32 cellular contexts compared by ENCODE assay signal in genomic region chr5:83321656-83322055, GRCh38.
DNase-seq lines count a peak whose midpoint lies in the region; ATAC-seq and TF ChIP-seq lines count a peak whose summit lies in the region.
"Had no signal": no experiment of that assay in that cellular context is flagged by ENCODE, and none has a peak within 500 bp of the region (broad histone marks: within the 10 kb centered on the region; RNA-seq: fewer than 3 reads in every experiment).

No MANE protein-coding gene starts in this region.

- H3K4me3 ChIP-seq in AG09309 (ENCODE audit: control insufficient read depth, low read depth, low read length) (no peak overlapping the region), adipocyte (ENCODE audit: low read length) (no peak overlapping the region), fibroblast of the aortic adventitia (ENCODE audit: low read depth, low read length) (no peak overlapping the region), hepatocyte (no peak overlapping the region)
- H3K4me3 ChIP-seq: GM23338, left ventricle myocardium inferior, SJSA1, skin epidermis had no signal

- in situ Hi-C loops in KBM-7 (cut with MboI; ENCODE audit: low pct_unique_long_range_greater_than_20kb, low sequenced_read_pairs) = no loop called here

- no peaks in the 10 kb centered on the region for H3K4me1 Mint-ChIP-seq in T-cell
- H3K4me1 Mint-ChIP-seq: activated CD4-positive, alpha-beta T cell treated with anti-CD3 and anti-CD28 coated beads, Interleukin-2, amount 10 ng/mL, durations not matched to agents 7 days and 5 days; activated CD8-positive, alpha-beta memory T cell treated with anti-CD3 and anti-CD28 coated beads, Interleukin-2, amount 10 ng/mL, durations not matched to agents 7 days and 5 days; GM23338; immature natural killer cell had no signal

- no peak for ATAC-seq in T-cell (replicated peaks in 1 of 4)
- ATAC-seq: activated CD8-positive, alpha-beta memory T cell treated with anti-CD3 and anti-CD28 coated beads, Interleukin-2, amount 10 ng/mL, durations not matched to agents 7 days and 5 days; activated T-cell treated with anti-CD3 and anti-CD28 coated beads, Interleukin-2, amount 50 U/mL, for 72 hours; foreskin keratinocyte; GM23338 had no signal

- peaks cover 3% of the 10 kb centered on the region for H3K36me3 Mint-ChIP-seq in T-cell
- H3K36me3 Mint-ChIP-seq: activated CD8-positive, alpha-beta memory T cell treated with anti-CD3 and anti-CD28 coated beads, Interleukin-2, amount 10 ng/mL, durations not matched to agents 7 days and 5 days; mesothelial cell of epicardium had no signal

- no peaks in the 10 kb centered on the region for H3K27me3 Mint-ChIP-seq in T-cell
- H3K27me3 Mint-ChIP-seq: activated CD4-positive, alpha-beta T cell treated with anti-CD3 and anti-CD28 coated beads, Interleukin-2, amount 10 ng/mL, durations not matched to agents 7 days and 5 days; activated CD8-positive, alpha-beta memory T cell treated with anti-CD3 and anti-CD28 coated beads, Interleukin-2, amount 10 ng/mL, durations not matched to agents 7 days and 5 days; CD4-positive, alpha-beta T cell; naive thymus-derived CD4-positive, alpha-beta T cell had no signal

- H3K27ac ChIP-seq in hepatocyte = no peak overlapping the region
- H3K27ac ChIP-seq: foreskin keratinocyte, left ventricle myocardium inferior, SJSA1, VCaP had no signal

- H3K4me3 Mint-ChIP-seq in T-cell = no peak overlapping the region
- H3K4me3 Mint-ChIP-seq: activated CD4-positive, alpha-beta T cell treated with anti-CD3 and anti-CD28 coated beads, Interleukin-2, amount 10 ng/mL, durations not matched to agents 7 days and 5 days; activated CD8-positive, alpha-beta memory T cell treated with anti-CD3 and anti-CD28 coated beads, Interleukin-2, amount 10 ng/mL, durations not matched to agents 7 days and 5 days; activated naive CD4-positive, alpha-beta T cell treated with anti-CD3 and anti-CD28 coated beads for 36 hours; activated T-cell treated with anti-CD3 and anti-CD28 coated beads, Interleukin-2, amount 50 U/mL, for 72 hours; CD4-positive, alpha-beta T cell; GM23338; immature natural killer cell; mesothelial cell of epicardium; naive thymus-derived CD4-positive, alpha-beta T cell had no signal

- no peaks in the 10 kb centered on the region for H3K9me3 Mint-ChIP-seq in T-cell
- H3K9me3 Mint-ChIP-seq: activated CD4-positive, alpha-beta T cell treated with anti-CD3 and anti-CD28 coated beads, Interleukin-2, amount 10 ng/mL, durations not matched to agents 7 days and 5 days; activated naive CD4-positive, alpha-beta T cell treated with anti-CD3 and anti-CD28 coated beads for 36 hours; activated T-cell treated with anti-CD3 and anti-CD28 coated beads, Interleukin-2, amount 50 U/mL, for 72 hours; CD4-positive, alpha-beta T cell; GM23338 had no signal

- H2AFZ ChIP-seq in hepatocyte = no peak overlapping the region
- H2AFZ ChIP-seq: GM23338 had no signal

- H3K4me1 ChIP-seq in adipocyte (ENCODE audit: control insufficient read depth, insufficient read depth, low read length) = peaks cover 15% of the 10 kb centered on the region
- H3K4me1 ChIP-seq in hepatocyte (ENCODE audit: insufficient read depth) = no peaks in the 10 kb centered on the region
- H3K4me1 ChIP-seq: foreskin keratinocyte, left ventricle myocardium inferior had no signal

- no peaks in the 10 kb centered on the region for H3K79me2 ChIP-seq in hepatocyte

- H3K9me3 ChIP-seq in adipocyte (ENCODE audit: control insufficient read depth, low read length) (no peaks in the 10 kb centered on the region), hepatocyte (ENCODE audit: low read depth) (no peaks in the 10 kb centered on the region)
- H3K9me3 ChIP-seq: left ventricle myocardium inferior, SJSA1 had no signal

- TF ChIP-seq CTCF in AG09309 (IDR thresholded peaks at IDR 0.05; ENCODE audit: control insufficient read depth, insufficient read depth, low read depth, low read length, missing control alignments) (no peak), fibroblast of the aortic adventitia (IDR thresholded peaks at IDR 0.05; ENCODE audit: insufficient read depth, low read length) (no peak), hepatocyte (IDR thresholded peaks at IDR 0.05; ENCODE audit: poor library complexity) (no peak)

- H3K9ac ChIP-seq in adipocyte (ENCODE audit: low read length) = no peak overlapping the region

- peak; percentile 23 for DNase-seq in AG09309 (ENCODE audit: low read depth)
- peak; percentile 45 for DNase-seq in HCEC 1CT
- DNase-seq in adipocyte (ENCODE audit: low read depth) = peak; percentile 53
- peak; percentile 69 for DNase-seq in fibroblast of the aortic adventitia (ENCODE audit: low read depth)
- DNase-seq in stimulated activated naive CD4-positive, alpha-beta T cell (lab: John Stamatoyannopoulos, UW) = no peak
- no peak for DNase-seq in KBM-7
- no peak for DNase-seq in hepatocyte (ENCODE audit: low spot score)
- DNase-seq in T-cell = no peak
- DNase-seq: ACHN; activated CD4-positive, alpha-beta T cell treated with anti-CD3 and anti-CD28 coated beads, Interleukin-2, amount 10 ng/mL, durations not matched to agents 7 days and 5 days; activated CD8-positive, alpha-beta memory T cell treated with anti-CD3 and anti-CD28 coated beads, Interleukin-2, amount 10 ng/mL, durations not matched to agents 7 days and 5 days; activated naive CD4-positive, alpha-beta T cell treated with anti-CD3 and anti-CD28 coated beads for 36 hours; activated T-cell treated with anti-CD3 and anti-CD28 coated beads, Interleukin-2, amount 50 U/mL, for 72 hours; amygdala; CD4-positive, alpha-beta T cell; central memory CD4-positive, alpha-beta T cell; hippocampal formation; immature natural killer cell; Kasumi-1; left ventricle myocardium inferior; naive thymus-derived CD4-positive, alpha-beta T cell; NCI-H1092 treated with DMSO at 0.1 percent for 48 hours; NCI-H187 treated with DMSO at 0.1 percent for 48 hours; NCI-H526 treated with DMSO at 0.1 percent for 48 hours; nucleus accumbens; stimulated activated CD4-positive, alpha-beta T cell treated with anti-CD3 and anti-CD28 coated beads, Interleukin-2, amount 100 ng/mL, for 24 hours had no signal

- no peaks in the 10 kb centered on the region for H3K36me3 ChIP-seq in adipocyte (ENCODE audit: control insufficient read depth, insufficient read depth, low read length, severe bottlenecking)
- H3K36me3 ChIP-seq in hepatocyte (replicated peaks; ENCODE audit: insufficient read depth, low read depth) = no peaks in the 10 kb centered on the region
- H3K36me3 ChIP-seq: left ventricle myocardium inferior, SJSA1 had no signal

- POLR2A ChIA-PET in T-cell (lab: Charles Lee) = no interaction called here

- H3K9me2 ChIP-seq in hepatocyte (replicated peaks; ENCODE audit: insufficient read depth) = no peaks in the 10 kb centered on the region

- H3K27me3 ChIP-seq in adipocyte (replicated peaks; ENCODE audit: control insufficient read depth, insufficient read depth, low read length) = no peaks in the 10 kb centered on the region
- no peaks in the 10 kb centered on the region for H3K27me3 ChIP-seq in hepatocyte
- H3K27me3 ChIP-seq: foreskin keratinocyte, SJSA1 had no signal

- H3K27ac Mint-ChIP-seq in T-cell = no peak overlapping the region
- H3K27ac Mint-ChIP-seq: activated CD4-positive, alpha-beta T cell treated with anti-CD3 and anti-CD28 coated beads, Interleukin-2, amount 10 ng/mL, durations not matched to agents 7 days and 5 days; activated CD8-positive, alpha-beta memory T cell treated with anti-CD3 and anti-CD28 coated beads, Interleukin-2, amount 10 ng/mL, durations not matched to agents 7 days and 5 days; activated naive CD4-positive, alpha-beta T cell treated with anti-CD3 and anti-CD28 coated beads for 36 hours; activated T-cell treated with anti-CD3 and anti-CD28 coated beads, Interleukin-2, amount 50 U/mL, for 72 hours; CD4-positive, alpha-beta T cell; GM23338; immature natural killer cell; naive thymus-derived CD4-positive, alpha-beta T cell had no signal

- H4K20me1 ChIP-seq in hepatocyte (ENCODE audit: insufficient read depth, poor library complexity, severe bottlenecking) = no peaks in the 10 kb centered on the region

- no peak overlapping the region for H3K4me2 ChIP-seq in hepatocyte
- H3K4me2 ChIP-seq: GM23338 had no signal

- CTCF ChIA-PET in T-cell (lab: Charles Lee) = interaction anchor here in 1 of 2 donors (0.7 kb wide), 1 partner anchor 178 kb away, joined by 3 read pairs; no protein-coding TSS in a partner anchor

Comparison
In these comparisons a context has a peak if more than half of its experiments do, and no peak if none do; other contexts are left out.
1. DNase-seq: peak in AG09309 (single experiment), HCEC 1CT (single experiment), adipocyte (single experiment) and fibroblast of the aortic adventitia (single experiment); none in stimulated activated naive CD4-positive, alpha-beta T cell (0 of 6), KBM-7 (single experiment), hepatocyte (single experiment) and T-cell (0 of 34).